In genomic region chr13:40563350-40564125, GRCh38 we compare ENCODE assay signal across 11 cellular contexts.
DNase-seq lines count a peak whose midpoint lies in the region; ATAC-seq and TF ChIP-seq lines count a peak whose summit lies in the region.
"Had no signal": no experiment of that assay in that cellular context is flagged by ENCODE, and none has a peak within 500 bp of the region (broad histone marks: within the 10 kb centered on the region; RNA-seq: fewer than 3 reads in every experiment).

No MANE protein-coding gene starts in this region.

- no peaks in the 10 kb centered on the region for H3K9me3 ChIP-seq in SU-DHL-6 (ENCODE audit: insufficient read depth, low read length)
- H3K9me3 ChIP-seq in gastroesophageal sphincter: no peaks in the 10 kb centered on the region
- no peaks in the 10 kb centered on the region for H3K9me3 ChIP-seq in parathyroid adenoma (ENCODE audit: control insufficient read depth, low read length)
- H3K9me3 ChIP-seq: SJSA1 had no signal

- peak overlapping the region; percentile 31; the same call in 1 of the 2 replicates for H3K27ac ChIP-seq in SU-DHL-6 (ENCODE audit: low read depth, low read length)
- peak overlapping the region in 3 of 4 donors; percentile 53 to 60 (median 55) for H3K27ac ChIP-seq in gastroesophageal sphincter
- H3K27ac ChIP-seq in parathyroid adenoma: peak overlapping the region; percentile 33
- no peak overlapping the region for H3K27ac ChIP-seq in foreskin keratinocyte
- H3K27ac ChIP-seq: SJSA1 had no signal

- peak overlapping the region; percentile 28 for H3K4me2 ChIP-seq in SU-DHL-6 (ENCODE audit: low read depth, low read length, poor library complexity, severe bottlenecking)
- no peak overlapping the region for H3K4me2 ChIP-seq in parathyroid adenoma (ENCODE audit: low read length)

- peak; percentile 25 for DNase-seq in GF-D8 (lab: John Stamatoyannopoulos, UW)
- DNase-seq in NK-92 treated with Interleukin-12 subunit alpha and Interleukin-12 subunit beta, amount 100 ng/mL, for 24 hours (lab: John Stamatoyannopoulos, UW): no peak
- DNase-seq in foreskin keratinocyte: no peak
- DNase-seq in NCI-H510A (lab: John Stamatoyannopoulos, UW): no peak
- DNase-seq: DND-41, NCI-H187 treated with DMSO at 0.1 percent for 48 hours had no signal

- H3F3A ChIP-seq in SU-DHL-6 (ENCODE audit: insufficient read depth): no peaks in the 10 kb centered on the region

- H3K9me2 ChIP-seq in SU-DHL-6 (replicated peaks; ENCODE audit: insufficient read depth, low read length): no peaks in the 10 kb centered on the region

- 64 to 68% methylated on average over 7 to 10 of the region's 14 CpGs for WGBS in gastroesophageal sphincter (ENCODE audit: low coverage in 1 of 2), 2 donors

- ATAC-seq in gastroesophageal sphincter (no peak), foreskin keratinocyte (no peak), GM21529 (IDR thresholded peaks at IDR 0.05; ENCODE audit: unreplicated experiment) (no peak)

- H3K36me3 ChIP-seq in SU-DHL-6 (ENCODE audit: low read length): peaks cover 11% of the 10 kb centered on the region
- H3K36me3 ChIP-seq in gastroesophageal sphincter: peaks cover 0 to 14% of the 10 kb centered on the region in 2 donors
- H3K36me3 ChIP-seq in parathyroid adenoma (ENCODE audit: control insufficient read depth, insufficient read depth, low read length): no peaks in the 10 kb centered on the region
- H3K36me3 ChIP-seq: SJSA1 had no signal

- H2AFZ ChIP-seq in SU-DHL-6 (ENCODE audit: low read depth, low read length, severe bottlenecking) (no peak overlapping the region), parathyroid adenoma (no peak overlapping the region)

- TF ChIP-seq POLR2A in gastroesophageal sphincter (IDR thresholded peaks at IDR 0.05): no peak

- H3K4me1 ChIP-seq in gastroesophageal sphincter (peaks cover 3 to 73% (median 44%) of the 10 kb centered on the region in 3 donors), parathyroid adenoma (peaks cover 3% of the 10 kb centered on the region), foreskin keratinocyte (no peaks in the 10 kb centered on the region)
- H3K4me1 ChIP-seq: SJSA1 had no signal

- peaks cover 100% of the 10 kb centered on the region for H3K79me2 ChIP-seq in SU-DHL-6 (ENCODE audit: insufficient read depth, low read length)
- peaks cover 4% of the 10 kb centered on the region for H3K79me2 ChIP-seq in parathyroid adenoma

- H3K4me3 ChIP-seq in SU-DHL-6 (ENCODE audit: insufficient read depth, low read length, poor library complexity, severe bottlenecking) (no peak overlapping the region), gastroesophageal sphincter (peak overlapping the region in 1 of 2 donors; percentile 2), parathyroid adenoma (ENCODE audit: low read depth, low read length) (no peak overlapping the region)
- H3K4me3 ChIP-seq: SJSA1 had no signal

- H4K20me1 ChIP-seq in SU-DHL-6 (ENCODE audit: low read depth, low read length): peaks cover 22% of the 10 kb centered on the region; the same call in 1 of the 2 replicates

- H3K9ac ChIP-seq in SU-DHL-6 (ENCODE audit: low read length) (no peak overlapping the region; the same call in 1 of the 2 replicates), parathyroid adenoma (no peak overlapping the region)

- TF ChIP-seq CTCF in SU-DHL-6 (IDR thresholded peaks at IDR 0.05; ENCODE audit: insufficient read depth, low read length, poor library complexity, severe bottlenecking) (no peak), gastroesophageal sphincter (IDR thresholded peaks at IDR 0.05) (no peak), parathyroid adenoma (IDR thresholded peaks at IDR 0.05) (no peak), foreskin keratinocyte (conservative IDR thresholded peaks at IDR 0.05) (no peak)

- TF ChIP-seq EP300 in gastroesophageal sphincter (IDR thresholded peaks at IDR 0.05): no peak

- H3K27me3 ChIP-seq in SU-DHL-6 (ENCODE audit: low read length) (no peaks in the 10 kb centered on the region), gastroesophageal sphincter (no peaks in the 10 kb centered on the region), parathyroid adenoma (ENCODE audit: control insufficient read depth, insufficient read depth, low read length) (no peaks in the 10 kb centered on the region), foreskin keratinocyte (no peaks in the 10 kb centered on the region)
- H3K27me3 ChIP-seq: SJSA1 had no signal
